Comparison of ENCODE assay signal across 19 cellular contexts in the genomic region with DNA sequence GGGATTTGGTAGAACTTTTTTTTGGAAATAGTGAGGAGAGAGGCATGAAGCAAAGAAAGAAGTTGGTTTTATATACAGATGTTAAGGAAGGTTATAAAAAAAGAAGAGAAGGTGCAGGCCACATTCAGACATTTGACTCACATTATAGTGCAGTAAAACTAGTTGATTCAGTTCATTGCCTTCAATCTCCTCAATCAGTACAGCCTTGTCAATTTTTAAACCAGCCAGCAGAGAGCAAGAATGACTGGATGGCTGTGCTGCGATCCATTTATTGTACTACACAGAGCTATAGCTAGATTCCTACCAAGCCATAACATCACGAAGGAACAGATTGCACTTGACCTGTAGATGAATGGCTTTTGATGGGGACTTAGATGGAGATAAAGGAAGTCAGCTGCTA.
DNase-seq lines count a peak whose midpoint lies in the region; ATAC-seq and TF ChIP-seq lines count a peak whose summit lies in the region.
"Had no signal": no experiment of that assay in that cellular context is flagged by ENCODE, and none has a peak within 500 bp of the region (broad histone marks: within the 10 kb centered on the region; RNA-seq: fewer than 3 reads in every experiment).

No MANE protein-coding gene starts in this region.

- CTCF ChIA-PET in OCI-LY7 (lab: Charles Lee; ENCODE audit: unreplicated experiment): interaction anchor here (0.8 to 1.4 kb wide), 5 partner anchors 11 to 45 kb away, joined by 3 to 4 read pairs (median 3); no protein-coding TSS in a partner anchor

- H3K9me2 ChIP-seq in OCI-LY7 (ENCODE audit: insufficient read depth, low read length): no peaks in the 10 kb centered on the region
- no peaks in the 10 kb centered on the region for H3K9me2 ChIP-seq in MM.1S (replicated peaks; ENCODE audit: insufficient read depth, low read length)

- POLR2A ChIA-PET in OCI-LY7 (lab: Charles Lee): interaction anchor here (0.8 to 1.0 kb wide), 3 partner anchors 9 to 36 kb away, joined by 3 to 6 read pairs (median 3); no protein-coding TSS in a partner anchor

- H3K27me3 Mint-ChIP-seq in T-helper 17 cell: peaks cover 4% of the 10 kb centered on the region

- H3K36me3 Mint-ChIP-seq in T-helper 17 cell (ENCODE audit: low read depth): no peaks in the 10 kb centered on the region
- H3K36me3 Mint-ChIP-seq: activated naive CD4-positive, alpha-beta T cell treated with anti-CD3 and anti-CD28 coated beads, Interleukin-2, amount 50 U/mL, for 24 hours had no signal

- H3K4me3 Mint-ChIP-seq in T-helper 17 cell: no peak overlapping the region
- H3K4me3 Mint-ChIP-seq: activated naive CD4-positive, alpha-beta T cell treated with anti-CD3 and anti-CD28 coated beads, Interleukin-2, amount 50 U/mL, for 24 hours; activated T-helper 1 cell treated with anti-CD3 and anti-CD28 coated beads, Interleukin-12 subunit alpha, Interleukin-12 subunit beta, Interleukin-2, Interleukin-4 antibody, amounts not matched to agents 30 ng/mL and 10 ng/mL and 1 ng/mL, durations not matched to agents 14 hours and 24 hours and 36 hours; endodermal cell; neural crest cell had no signal

- ATAC-seq in GM18870 (IDR thresholded peaks at IDR 0.05; ENCODE audit: unreplicated experiment) (peak; percentile 33), HG02943 (IDR thresholded peaks at IDR 0.05; ENCODE audit: low read depth, unreplicated experiment) (peak; percentile 43), mucosa of descending colon (peak; percentile 97), T-helper 17 cell (no peak)
- ATAC-seq: psoas muscle, Right ventricle myocardium inferior had no signal

- no peaks in the 10 kb centered on the region for H3K4me1 Mint-ChIP-seq in T-helper 17 cell
- H3K4me1 Mint-ChIP-seq: activated naive CD4-positive, alpha-beta T cell treated with anti-CD3 and anti-CD28 coated beads, Interleukin-2, amount 50 U/mL, for 24 hours; endodermal cell; neural crest cell had no signal

- no peak overlapping the region for H3K4me2 ChIP-seq in OCI-LY7 (ENCODE audit: low read length)
- no peak overlapping the region for H3K4me2 ChIP-seq in MM.1S (ENCODE audit: low read depth, low read length)

- DNase-seq in OCI-LY7 (ENCODE audit: low spot score): no peak
- DNase-seq in mucosa of descending colon: peak in 1 of 3 donors; percentile 37
- DNase-seq in OCI-M2 (lab: John Stamatoyannopoulos, UW; ENCODE audit: unreplicated experiment): no peak
- no peak for DNase-seq in AG08395 (ENCODE audit: low spot score)
- DNase-seq in MM.1S: no peak
- DNase-seq in T-helper 17 cell: no peak
- DNase-seq: DMS 273 treated with DMSO at 0.1 percent for 48 hours, left ventricle myocardium inferior, NCI-H1436 treated with DMSO at 0.1 percent for 48 hours, NCI-H524 treated with DMSO at 0.1 percent for 48 hours, psoas muscle had no signal

- no peaks in the 10 kb centered on the region for H3K36me3 ChIP-seq in OCI-LY7 (ENCODE audit: insufficient read depth, low read length)
- H3K36me3 ChIP-seq in mucosa of descending colon (ENCODE audit: low read depth): no peaks in the 10 kb centered on the region
- no peaks in the 10 kb centered on the region for H3K36me3 ChIP-seq in MM.1S (replicated peaks; ENCODE audit: insufficient read depth, low read length)
- H3K36me3 ChIP-seq: left ventricle myocardium inferior had no signal

- H3K9me3 ChIP-seq in OCI-LY7 (ENCODE audit: low read length): peaks cover 11% of the 10 kb centered on the region; the same call in 1 of the 2 replicates
- no peaks in the 10 kb centered on the region for H3K9me3 ChIP-seq in mucosa of descending colon
- H3K9me3 ChIP-seq in MM.1S (replicated peaks; ENCODE audit: insufficient read depth, low read length): no peaks in the 10 kb centered on the region
- H3K9me3 ChIP-seq in T-helper 17 cell (ENCODE audit: control insufficient read depth, low read length, poor library complexity, severe bottlenecking): no peaks in the 10 kb centered on the region
- H3K9me3 ChIP-seq: left ventricle myocardium inferior, psoas muscle had no signal

- H4K20me1 ChIP-seq in OCI-LY7 (ENCODE audit: insufficient read depth, low read length) (no peaks in the 10 kb centered on the region), MM.1S (ENCODE audit: insufficient read depth, low read length) (no peaks in the 10 kb centered on the region)

- TF ChIP-seq CTCF in OCI-LY7 (conservative IDR thresholded peaks at IDR 0.05; ENCODE audit: low read length) (no peak), mucosa of descending colon (IDR thresholded peaks at IDR 0.05) (no peak), MM.1S (IDR thresholded peaks at IDR 0.05; ENCODE audit: low read length) (no peak)

- H3K9ac ChIP-seq in MM.1S (ENCODE audit: low read length): no peak overlapping the region

- H3K4me1 ChIP-seq in OCI-LY7 (ENCODE audit: insufficient read depth, low read length, poor library complexity, severe bottlenecking): peaks cover 29% of the 10 kb centered on the region
- peaks cover 3% of the 10 kb centered on the region for H3K4me1 ChIP-seq in mucosa of descending colon (ENCODE audit: low read depth)
- peaks cover 19% of the 10 kb centered on the region for H3K4me1 ChIP-seq in MM.1S (ENCODE audit: low read length)
- H3K4me1 ChIP-seq: left ventricle myocardium inferior, psoas muscle had no signal

- BruUV-seq in OCI-LY7 (replicated peaks; lab: Mats Ljungman, UMichigan): no TSS peak

- intact Hi-C loops in OCI-LY7 (cut with micrococcal nuclease; ENCODE audit: unreplicated experiment) (loop anchor here (1.0 kb wide), 1 partner anchor 139 kb away; no protein-coding TSS in a partner anchor), mucosa of descending colon (cut with DNase I, micrococcal nuclease) (no loop called here)

- H3K27me3 ChIP-seq in MM.1S (replicated peaks; ENCODE audit: insufficient read depth, low read length): no peaks in the 10 kb centered on the region

- H3K4me3 ChIP-seq in OCI-LY7 (ENCODE audit: low read depth, low read length, poor library complexity, severe bottlenecking) (no peak overlapping the region), mucosa of descending colon (no peak overlapping the region), MM.1S (ENCODE audit: low read length) (no peak overlapping the region)
- H3K4me3 ChIP-seq: left ventricle myocardium inferior, psoas muscle, skin epidermis had no signal

- H3K27ac Mint-ChIP-seq in T-helper 17 cell: no peak overlapping the region
- H3K27ac Mint-ChIP-seq: activated naive CD4-positive, alpha-beta T cell treated with anti-CD3 and anti-CD28 coated beads, Interleukin-2, amount 50 U/mL, for 24 hours; activated T-helper 1 cell treated with anti-CD3 and anti-CD28 coated beads, Interleukin-12 subunit alpha, Interleukin-12 subunit beta, Interleukin-2, Interleukin-4 antibody, amounts not matched to agents 30 ng/mL and 10 ng/mL and 1 ng/mL, durations not matched to agents 14 hours and 24 hours and 36 hours; endodermal cell had no signal

- H2AFZ ChIP-seq in OCI-LY7 (ENCODE audit: low read length) (peak overlapping the region; percentile 94; the same call in 1 of the 2 replicates), MM.1S (ENCODE audit: low read length) (no peak overlapping the region)

- H3K79me2 ChIP-seq in OCI-LY7 (ENCODE audit: insufficient read depth, low read depth, low read length) (no peaks in the 10 kb centered on the region), MM.1S (ENCODE audit: low read length) (no peaks in the 10 kb centered on the region)

- no peak overlapping the region for H3K27ac ChIP-seq in OCI-LY7 (ENCODE audit: low read depth, low read length, poor library complexity, severe bottlenecking)
- no peak overlapping the region for H3K27ac ChIP-seq in MM.1S (ENCODE audit: low read length)
- H3K27ac ChIP-seq: left ventricle myocardium inferior, psoas muscle, skin epidermis had no signal

- H3F3A ChIP-seq in MM.1S (ENCODE audit: insufficient read depth, low read length): peaks cover 18% of the 10 kb centered on the region
